Comparison of ENCODE assay signal across 19 cellular contexts in genomic region chr1:59397459-59397858, GRCh38.
"Had no signal": no experiment of that assay in that cellular context is flagged by ENCODE, and none has a peak within 500 bp of the region (broad histone marks: within the 10 kb centered on the region; RNA-seq: fewer than 3 reads in every experiment).

No MANE protein-coding gene starts in this region.

- H3K36me3 ChIP-seq: adrenal gland, esophagus squamous epithelium, gastroesophageal sphincter, spleen, WERI-Rb-1 had no signal

- H3K4me1 ChIP-seq: spleen had no signal

- H3K9me3 ChIP-seq: adrenal gland, esophagus squamous epithelium, gastroesophageal sphincter, spleen had no signal

- H3K27ac ChIP-seq: adrenal gland, coronary artery, esophagus squamous epithelium, gastroesophageal sphincter, spleen, WERI-Rb-1 had no signal

- H3K27me3 ChIP-seq: adrenal gland, esophagus squamous epithelium, gastroesophageal sphincter, spleen had no signal

- H3K4me3 ChIP-seq: adrenal gland, coronary artery, esophagus squamous epithelium, gastroesophageal sphincter, spleen had no signal

- ATAC-seq: activated CD8-positive, alpha-beta T cell treated with anti-CD3 and anti-CD28 coated beads, Interleukin-2, amount 10 ng/mL, durations not matched to agents 7 days and 5 days; gastroesophageal sphincter had no signal

- DNase-seq: activated CD4-positive, alpha-beta T cell treated with anti-CD3 and anti-CD28 coated beads for 1 hour; activated CD4-positive, alpha-beta T cell treated with anti-CD3 and anti-CD28 coated beads, Interleukin-2, amount 50 U/mL, for 1 hour; activated CD8-positive, alpha-beta T cell treated with anti-CD3 and anti-CD28 coated beads, Interleukin-2, amount 10 ng/mL, durations not matched to agents 7 days and 5 days; activated naive CD4-positive, alpha-beta T cell; activated T-cell treated with anti-CD3 and anti-CD28 coated beads, Interleukin-2, amount 50 U/mL, for 1 hour; adrenal gland; central memory CD4-positive, alpha-beta T cell; esophagus squamous epithelium; head of caudate nucleus; hypothalamus; occipital lobe; retina; spleen; stimulated activated CD4-positive, alpha-beta T cell treated with anti-CD3 and anti-CD28 coated beads, Interleukin-4, amount 100 ng/mL, for 24 hours; stimulated activated naive CD4-positive, alpha-beta T cell treated with Interleukin-2 at 50 U/mL for 16 hours; T-helper 1 cell; WERI-Rb-1 had no signal
